In genomic region chr9:96453625-96454024, GRCh38 we compare ENCODE assay signal across 9 cellular contexts. TPM values are rescaled to one million over a fixed set of nuclear protein-coding genes. Genes with fewer than 3 reads are reported as not detected.
DNase-seq lines count a peak whose midpoint lies in the region; ATAC-seq and TF ChIP-seq lines count a peak whose summit lies in the region.
"Had no signal": no experiment of that assay in that cellular context is flagged by ENCODE, and none has a peak within 500 bp of the region (broad histone marks: within the 10 kb centered on the region; RNA-seq: fewer than 3 reads in every experiment).

No MANE protein-coding gene starts in this region.

- no peak for TF ChIP-seq CTCF in CD4-positive, alpha-beta T cell (IDR thresholded peaks at IDR 0.05)
- TF ChIP-seq CTCF in MCF 10A (IDR thresholded peaks at IDR 0.05; ENCODE audit: unreplicated experiment) (peak; percentile 44), mesothelial cell of epicardium (IDR thresholded peaks at IDR 0.05; ENCODE audit: unreplicated experiment) (no peak)

- peaks cover 25% of the 10 kb centered on the region for H3K36me3 Mint-ChIP-seq in CD4-positive, alpha-beta T cell (ENCODE audit: low read depth)
- H3K36me3 Mint-ChIP-seq in MCF 10A (ENCODE audit: insufficient read depth, unreplicated experiment) (no peaks in the 10 kb centered on the region), mesothelial cell of epicardium (peaks cover 3% of the 10 kb centered on the region)

- ATAC-seq in CD4-positive, alpha-beta T cell (ENCODE audit: poor library complexity), result no peak
- no peak for ATAC-seq in GM18909 (IDR thresholded peaks at IDR 0.05; ENCODE audit: poor library complexity, unreplicated experiment)

- no peak overlapping the region for H3K27ac Mint-ChIP-seq in CD4-positive, alpha-beta T cell
- H3K27ac Mint-ChIP-seq in MCF 10A (ENCODE audit: low read depth, unreplicated experiment), result no peak overlapping the region
- H3K27ac Mint-ChIP-seq in mesothelial cell of epicardium, result peak overlapping the region; percentile 0

- CTCF ChIA-PET in CD4-positive, alpha-beta T cell (lab: Charles Lee), result no interaction called here
- CTCF ChIA-PET in MCF 10A (lab: Yijun Ruan, JAX), result interaction anchor here (0.5 to 1.5 kb wide), 3 partner anchors 16 to 202 kb away, joined by 3 to 6 read pairs (median 4); no protein-coding TSS in a partner anchor

- H3K27me3 Mint-ChIP-seq in CD4-positive, alpha-beta T cell, result peaks cover 7% of the 10 kb centered on the region
- no peaks in the 10 kb centered on the region for H3K27me3 Mint-ChIP-seq in MCF 10A (ENCODE audit: insufficient read depth, unreplicated experiment)
- H3K27me3 Mint-ChIP-seq in mesothelial cell of epicardium (ENCODE audit: low read depth), result no peaks in the 10 kb centered on the region

- no peaks in the 10 kb centered on the region for H3K9me3 Mint-ChIP-seq in CD4-positive, alpha-beta T cell
- H3K9me3 Mint-ChIP-seq in MCF 10A (ENCODE audit: unreplicated experiment) (no peaks in the 10 kb centered on the region), mesothelial cell of epicardium (no peaks in the 10 kb centered on the region)

- H3K27ac ChIP-seq in CD4-positive, alpha-beta T cell (ENCODE audit: low read depth, low read length), result no peak overlapping the region
- H3K27ac ChIP-seq: HL-60 had no signal

- intact Hi-C loops in CD4-positive, alpha-beta T cell (cut with DNase I, micrococcal nuclease), result loop anchor here (5.0 to 10.0 kb wide), 4 partner anchors 71 to 129 kb away; partner anchors contain the start of gene SLC35D2 (in 1 of the 2)
- intact Hi-C loops in MCF 10A (cut with micrococcal nuclease), result loop anchor here (1.0 to 2.0 kb wide), 3 partner anchors 71 to 198 kb away; partner anchors contain the start of gene SLC35D2

- peaks cover 27% of the 10 kb centered on the region for H3K4me1 Mint-ChIP-seq in CD4-positive, alpha-beta T cell (ENCODE audit: low read depth)
- peaks cover 11% of the 10 kb centered on the region for H3K4me1 Mint-ChIP-seq in MCF 10A (ENCODE audit: insufficient read depth, unreplicated experiment)
- peaks cover 19% of the 10 kb centered on the region for H3K4me1 Mint-ChIP-seq in mesothelial cell of epicardium

- no peaks in the 10 kb centered on the region for H3K27me3 ChIP-seq in CD4-positive, alpha-beta T cell (ENCODE audit: control insufficient read depth, insufficient read depth, low read length)

- peak overlapping the region; percentile 0 for H3K4me3 Mint-ChIP-seq in CD4-positive, alpha-beta T cell
- H3K4me3 Mint-ChIP-seq in MCF 10A (ENCODE audit: unreplicated experiment), result no peak overlapping the region
- no peak overlapping the region for H3K4me3 Mint-ChIP-seq in mesothelial cell of epicardium

- H3K9me3 ChIP-seq in CD4-positive, alpha-beta T cell (ENCODE audit: control insufficient read depth, low read length), result no peaks in the 10 kb centered on the region

- no TSS peak for BruUV-seq in MCF 10A (replicated peaks; lab: Mats Ljungman, UMichigan)

- POLR2A ChIA-PET in CD4-positive, alpha-beta T cell (lab: Charles Lee), result no interaction called here
- POLR2A ChIA-PET in MCF 10A (lab: Yijun Ruan, JAX), result interaction anchor here (1.6 to 2.2 kb wide), 2 partner anchors 30 to 200 kb away, joined by 4 to 5 read pairs; no protein-coding TSS in a partner anchor

- no peak for DNase-seq in CD4-positive, alpha-beta T cell
- peak; percentile 47 for DNase-seq in HT1080 (ENCODE audit: low read depth)
- DNase-seq in MCF 10A (ENCODE audit: unreplicated experiment), result peak; percentile 55
- no peak for DNase-seq in mesothelial cell of epicardium (ENCODE audit: low spot score in 2 of 2, unreplicated experiment in 2 of 2)
- no peak for DNase-seq in T1000 (lab: John Stamatoyannopoulos, UW)
- DNase-seq in islet precursor cell, result no peak
- DNase-seq in GF-D8 (lab: John Stamatoyannopoulos, UW), result no peak

RNA-seq across cellular contexts. Expression of gene HABP4, which starts 3.7 kb away (rescaled TPM):
- 10 to 100 TPM; 29.7 to 31.7 TPM for total RNA-seq in CD4-positive, alpha-beta T cell
- 4.3 and 4.6 TPM in 2 replicates for total RNA-seq in HT1080 (2014; rRNA removed; shearing (Covaris generic))
- 9.3 and 10.7 TPM in 2 replicates for polyA plus RNA-seq in HT1080 (2015; cell fraction: cytosol; rRNA removed)
- polyA plus RNA-seq in HT1080 (2015; cell fraction: nucleus; rRNA removed), result 5.7 and 6.2 TPM in 2 replicates
- total RNA-seq in MCF 10A (2022) (4.3 and 6.3 TPM in 2 replicates), mesothelial cell of epicardium (14.8 to 15.5 TPM (median 15.4 TPM) in 3 replicates)

RNA-seq across cellular contexts. Expression of gene ZNF367, which starts 35.5 kb away (rescaled TPM):
- total RNA-seq in CD4-positive, alpha-beta T cell, result 1 to 10 TPM; 6.5 to 6.7 TPM
- total RNA-seq in HT1080 (2014; rRNA removed; shearing (Covaris generic)), result 21.2 and 21.6 TPM in 2 replicates
- polyA plus RNA-seq in HT1080 (2015; cell fraction: cytosol; rRNA removed), result 10.5 and 12.8 TPM in 2 replicates
- polyA plus RNA-seq in HT1080 (2015; cell fraction: nucleus; rRNA removed), result 13.7 and 16.1 TPM in 2 replicates
- total RNA-seq in MCF 10A (2022) (1.5 and 2.7 TPM in 2 replicates), mesothelial cell of epicardium (4.4 to 4.9 TPM (median 4.5 TPM) in 3 replicates)

Comparison
In these comparisons a context has a peak if more than half of its experiments do, and no peak if none do; other contexts are left out.
1. DNase-seq: peak in HT1080 (single experiment) and MCF 10A (single experiment); none in CD4-positive, alpha-beta T cell (0 of 10), mesothelial cell of epicardium (0 of 2), T1000 (single experiment), islet precursor cell (single experiment) and GF-D8 (single experiment).